16 cellular contexts compared by ENCODE assay signal in the genomic region with DNA sequence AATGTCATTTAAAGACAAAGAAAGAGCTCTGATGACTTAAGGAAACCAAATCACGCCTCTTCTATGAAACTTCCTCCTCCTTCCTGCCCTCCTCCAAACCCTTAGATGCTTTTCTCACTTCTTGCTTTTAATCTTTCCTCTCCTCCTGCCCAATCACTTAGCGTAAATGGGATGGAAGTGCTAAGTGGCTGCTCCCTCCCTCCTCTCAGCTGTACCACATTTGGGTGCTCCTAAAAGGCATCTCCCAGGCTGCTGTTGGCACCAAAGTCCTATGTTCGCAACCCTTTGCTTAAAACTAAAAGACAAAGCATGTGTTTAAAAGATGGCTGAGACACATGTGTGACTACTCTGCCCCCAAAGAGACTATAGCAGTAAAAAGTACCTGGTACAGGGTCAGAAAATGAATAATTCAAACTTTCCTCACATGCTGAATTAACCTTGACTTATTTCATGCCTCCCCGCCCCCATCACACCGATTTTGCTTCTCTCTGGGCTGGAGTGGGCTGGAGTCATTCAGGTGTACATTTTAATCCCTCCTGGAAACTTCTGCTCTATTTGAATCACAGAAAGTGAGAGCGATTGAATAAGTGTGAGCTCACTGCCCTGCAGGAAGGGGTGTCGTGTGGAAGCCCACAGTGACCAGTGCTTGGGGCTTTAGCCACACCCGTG.
DNase-seq lines count a peak whose midpoint lies in the region; ATAC-seq and FAIRE-seq lines count a peak whose summit lies in the region.
"Had no signal": no experiment of that assay in that cellular context is flagged by ENCODE, and none has a peak within 500 bp of the region (broad histone marks: within the 10 kb centered on the region; RNA-seq: fewer than 3 reads in every experiment).

No MANE protein-coding gene starts in this region.

- no peaks in the 10 kb centered on the region for H3K27me3 ChIP-seq in iPS-15b (ENCODE audit: control insufficient read depth, insufficient read depth, low read length)
- H3K27me3 ChIP-seq: BLaER1, upper lobe of right lung had no signal

- no peaks in the 10 kb centered on the region for H3K36me3 Mint-ChIP-seq in T-helper 2 cell treated with Interferon-gamma antibody and Interleukin-4, amounts not matched to agents 5 μg/mL and 100 μg/mL, for 36 hours (ENCODE audit: low read depth)

- H3K4me3 Mint-ChIP-seq in T-helper 2 cell treated with Interferon-gamma antibody and Interleukin-4, amounts not matched to agents 5 μg/mL and 100 μg/mL, for 36 hours, result no peak overlapping the region
- H3K4me3 Mint-ChIP-seq: activated B cell treated with CpG ODN at 0.5 μM for 24 hours, HFFc6 had no signal

- H3K9me3 ChIP-seq in iPS-15b (ENCODE audit: control insufficient read depth, insufficient read depth, low read length), result no peaks in the 10 kb centered on the region
- H3K9me3 ChIP-seq: BLaER1, upper lobe of right lung had no signal

- ATAC-seq in HG03135 (IDR thresholded peaks at IDR 0.05; ENCODE audit: unreplicated experiment) (no peak), HG02642 (IDR thresholded peaks at IDR 0.05; ENCODE audit: poor library complexity, unreplicated experiment) (no peak)
- ATAC-seq: upper lobe of right lung had no signal

- no peak overlapping the region for H3K27ac Mint-ChIP-seq in T-helper 2 cell treated with Interferon-gamma antibody and Interleukin-4, amounts not matched to agents 5 μg/mL and 100 μg/mL, for 36 hours
- H3K27ac Mint-ChIP-seq: activated B cell treated with CpG ODN at 0.5 μM for 24 hours, HFFc6 had no signal

- H3K36me3 ChIP-seq in iPS-15b (ENCODE audit: control insufficient read depth, insufficient read depth, low read length), result no peaks in the 10 kb centered on the region
- H3K36me3 ChIP-seq: BLaER1, upper lobe of right lung had no signal

- peak; percentile 73 for FAIRE-seq in GM19239 (lab: Jason Lieb, UNC)

- H3K4me1 ChIP-seq in iPS-15b (ENCODE audit: control insufficient read depth, insufficient read depth, low read length), result peaks cover 46% of the 10 kb centered on the region
- H3K4me1 ChIP-seq: BLaER1 had no signal

- DNase-seq in GM19239 (ENCODE audit: insufficient read length, low spot score), result no peak
- peak; percentile 49 for DNase-seq in T-helper 2 cell treated with Interferon-gamma antibody and Interleukin-4, amounts not matched to agents 5 μg/mL and 100 μg/mL, for 36 hours (ENCODE audit: low spot score)
- peak; percentile 43 to 59 for DNase-seq in stimulated activated CD4-positive, alpha-beta T cell treated with anti-CD3 and anti-CD28 coated beads, Interleukin-2, amount 100 ng/mL, for 48 hours
- DNase-seq in DMS114 treated with DMSO at 0.1 percent for 48 hours (lab: John Stamatoyannopoulos, UW; ENCODE audit: unreplicated experiment), result no peak
- no peak for DNase-seq in C1 segment of cervical spinal cord (lab: John Stamatoyannopoulos, UW)
- DNase-seq: activated B cell treated with CpG ODN at 0.5 μM for 24 hours, DMS79 treated with DMSO at 0.1 percent for 48 hours, foreskin fibroblast, HFFc6, NCI-H187 treated with DMSO at 0.1 percent for 48 hours, NCI-H526, upper lobe of right lung had no signal

- no peaks in the 10 kb centered on the region for H3K9me3 Mint-ChIP-seq in T-helper 2 cell treated with Interferon-gamma antibody and Interleukin-4, amounts not matched to agents 5 μg/mL and 100 μg/mL, for 36 hours
- H3K9me3 Mint-ChIP-seq: activated B cell treated with CpG ODN at 0.5 μM for 24 hours, HFFc6 had no signal

- H3K27me3 Mint-ChIP-seq in T-helper 2 cell treated with Interferon-gamma antibody and Interleukin-4, amounts not matched to agents 5 μg/mL and 100 μg/mL, for 36 hours (ENCODE audit: low read depth), result no peaks in the 10 kb centered on the region

- peak overlapping the region; percentile 19 for H3K9ac ChIP-seq in iPS-15b (ENCODE audit: low read depth, low read length)
- H3K9ac ChIP-seq: BLaER1 had no signal

- H3K4me1 Mint-ChIP-seq in T-helper 2 cell treated with Interferon-gamma antibody and Interleukin-4, amounts not matched to agents 5 μg/mL and 100 μg/mL, for 36 hours (ENCODE audit: low read depth), result peaks cover 35% of the 10 kb centered on the region
- H3K4me1 Mint-ChIP-seq: activated B cell treated with CpG ODN at 0.5 μM for 24 hours had no signal

- no peak overlapping the region for H3K4me3 ChIP-seq in iPS-15b (ENCODE audit: low read depth, low read length)
- H3K4me3 ChIP-seq: BLaER1, upper lobe of right lung had no signal

Comparison
In these comparisons a context has a peak if more than half of its experiments do, and no peak if none do; other contexts are left out.
1. DNase-seq: peak in T-helper 2 cell treated with Interferon-gamma antibody and Interleukin-4, amounts not matched to agents 5 μg/mL and 100 μg/mL, for 36 hours (single experiment) and stimulated activated CD4-positive, alpha-beta T cell treated with anti-CD3 and anti-CD28 coated beads, Interleukin-2, amount 100 ng/mL, for 48 hours (2 of 2); none in GM19239 (single experiment), DMS114 treated with DMSO at 0.1 percent for 48 hours (single experiment) and C1 segment of cervical spinal cord (0 of 14).